9 cellular contexts compared by ENCODE assay signal in genomic region chr22:19890502-19891349, GRCh38. TPM values are rescaled to one million over a fixed set of nuclear protein-coding genes. Genes with fewer than 3 reads are reported as not detected.
DNase-seq lines count a peak whose midpoint lies in the region; ATAC-seq and TF ChIP-seq lines count a peak whose summit lies in the region.
"Had no signal": no experiment of that assay in that cellular context is flagged by ENCODE, and none has a peak within 500 bp of the region (broad histone marks: within the 10 kb centered on the region; RNA-seq: fewer than 3 reads in every experiment).

No MANE protein-coding gene starts in this region.

- H3K4me1 ChIP-seq in BLaER1, result peaks cover 96% of the 10 kb centered on the region
- H3K4me1 ChIP-seq in GM23248 (ENCODE audit: insufficient read depth), result peaks cover 39% of the 10 kb centered on the region

- 79 to 91% methylated on average over 19 to 20 of the region's 20 CpGs for WGBS in GM23248 (ENCODE audit: low coverage in 1 of 2, low lambda C conversion rate in 2 of 2, missing lambda C conversion rate in 2 of 2), 2 experiments

- H3K36me3 ChIP-seq in BLaER1, result peaks cover 23% of the 10 kb centered on the region; the same call in 1 of the 2 replicates
- H3K36me3 ChIP-seq in GM23248 (ENCODE audit: low read depth), result no peaks in the 10 kb centered on the region
- no peaks in the 10 kb centered on the region for H3K36me3 ChIP-seq in WERI-Rb-1

- H2AFZ ChIP-seq in GM23248, result no peak overlapping the region

- no peaks in the 10 kb centered on the region for H3K9me3 ChIP-seq in BLaER1
- no peaks in the 10 kb centered on the region for H3K9me3 ChIP-seq in GM23248 (ENCODE audit: low read depth)
- H3K9me3 ChIP-seq in WERI-Rb-1 (ENCODE audit: severe bottlenecking), result no peaks in the 10 kb centered on the region
- H3K9me3 ChIP-seq: left lung had no signal

- no peak overlapping the region for H3K4me3 ChIP-seq in BLaER1
- no peak overlapping the region for H3K4me3 ChIP-seq in GM23248
- no peak overlapping the region for H3K4me3 ChIP-seq in WERI-Rb-1 (ENCODE audit: low read depth, low read length)
- H3K4me3 ChIP-seq: left lung had no signal

- peak overlapping the region; percentile 78 for H3K9ac ChIP-seq in BLaER1
- peak overlapping the region; percentile 25; the same call in 1 of the 2 replicates for H3K9ac ChIP-seq in GM23248

- H3K9me2 ChIP-seq in GM23248 (ENCODE audit: insufficient read depth), result no peaks in the 10 kb centered on the region

- DNase-seq in GM23248 (no peak), WERI-Rb-1 (no peak), lung microvascular endothelial cell (ENCODE audit: low read depth in 2 of 2) (peak; percentile 33 to 55), GM19238 (ENCODE audit: insufficient read length, low spot score) (no peak), cortex of kidney (lab: John Stamatoyannopoulos, UW) (no peak), NCI-H1105 treated with DMSO at 0.1 percent for 48 hours (lab: John Stamatoyannopoulos, UW) (no peak)

- 0 out of 2 replicates have a peak, but pooled peaks cover 4% of the 10 kb centered on the region for H3F3A ChIP-seq in GM23248 (ENCODE audit: insufficient read depth)

- H3K79me2 ChIP-seq in GM23248 (ENCODE audit: insufficient read depth), result peaks cover 10% of the 10 kb centered on the region; the same call in 1 of the 2 replicates

- no peaks in the 10 kb centered on the region for H3K27me3 ChIP-seq in BLaER1
- H3K27me3 ChIP-seq in GM23248 (replicated peaks; ENCODE audit: insufficient read depth), result no peaks in the 10 kb centered on the region
- no peaks in the 10 kb centered on the region for H3K27me3 ChIP-seq in WERI-Rb-1 (ENCODE audit: insufficient read depth, low read depth, severe bottlenecking)
- H3K27me3 ChIP-seq: left lung had no signal

- peak overlapping the region; percentile 87 for H3K4me2 ChIP-seq in BLaER1
- peak overlapping the region; percentile 60 for H3K4me2 ChIP-seq in GM23248 (ENCODE audit: unreplicated experiment)

- TF ChIP-seq CTCF in WERI-Rb-1 (IDR thresholded peaks at IDR 0.05; ENCODE audit: low read depth, low read length), result no peak

- in situ Hi-C loops in GM23248 (cut with MboI), result no loop called here

- ATAC-seq in HG03565 (IDR thresholded peaks at IDR 0.05; ENCODE audit: unreplicated experiment), result no peak

- H3K27ac ChIP-seq in BLaER1 (peak overlapping the region; percentile 95), GM23248 (peak overlapping the region; percentile 12; the same call in 1 of the 2 replicates), WERI-Rb-1 (peak overlapping the region; percentile 10)

- H4K20me1 ChIP-seq in BLaER1 (no peaks in the 10 kb centered on the region), GM23248 (ENCODE audit: insufficient read depth) (no peaks in the 10 kb centered on the region)

RNA-seq across cellular contexts. Expression of gene GNB1L, which starts 36.1 kb away (rescaled TPM):
- total RNA-seq in GM23248 (2014; rRNA removed; shearing (Covaris generic)), result 16.5 and 22.5 TPM in 2 replicates
- 13.6 and 14.3 TPM in 2 replicates for polyA plus RNA-seq in GM23248 (2016; fragmentation: Nextera tagmentation; extraction: Ambion mirVana)
- total RNA-seq in lung microvascular endothelial cell, result 3.5 and 4.4 TPM in 2 replicates

RNA-seq across cellular contexts. Expression of gene RTL10, which starts 36.1 kb away (rescaled TPM):
- 11.9 and 14.2 TPM in 2 replicates for total RNA-seq in GM23248 (2014; rRNA removed; shearing (Covaris generic))
- 22.8 and 23.8 TPM in 2 replicates for polyA plus RNA-seq in GM23248 (2016; fragmentation: Nextera tagmentation; extraction: Ambion mirVana)
- 17.7 and 25.8 TPM in 2 replicates for total RNA-seq in lung microvascular endothelial cell

RNA-seq across cellular contexts. Expression of gene COMT, which starts 50.8 kb away (rescaled TPM):
- 423 and 490 TPM in 2 replicates for total RNA-seq in GM23248 (2014; rRNA removed; shearing (Covaris generic))
- 508 and 537 TPM in 2 replicates for polyA plus RNA-seq in GM23248 (2016; fragmentation: Nextera tagmentation; extraction: Ambion mirVana)
- 222 and 628 TPM in 2 replicates for total RNA-seq in lung microvascular endothelial cell

RNA-seq across cellular contexts. Expression of gene TXNRD2, which starts 50.9 kb away (rescaled TPM):
- total RNA-seq in GM23248 (2014; rRNA removed; shearing (Covaris generic)), result 20.1 and 38.4 TPM in 2 replicates
- 24.8 and 25.7 TPM in 2 replicates for polyA plus RNA-seq in GM23248 (2016; fragmentation: Nextera tagmentation; extraction: Ambion mirVana)
- 55.6 and 63.5 TPM in 2 replicates for total RNA-seq in lung microvascular endothelial cell

Comparison
In these comparisons a context has a peak if more than half of its experiments do, and no peak if none do; other contexts are left out.
1. H3K27ac ChIP-seq: peak in every context shown above with its lines; median percentile 95 in BLaER1; 12 in GM23248; 10 in WERI-Rb-1.
2. DNase-seq: peak in lung microvascular endothelial cell (2 of 2); none in GM23248 (single experiment), WERI-Rb-1 (single experiment), GM19238 (single experiment), cortex of kidney (single experiment) and NCI-H1105 treated with DMSO at 0.1 percent for 48 hours (single experiment).